ENCODE assay signal across 8 cellular contexts in genomic region chr3:156483961-156484787, GRCh38.
A peak's percentile ranks its signal among the peaks of the same experiment; 100 is the strongest.
DNase-seq lines count a peak whose midpoint lies in the region; TF ChIP-seq lines count a peak whose summit lies in the region.

No MANE protein-coding gene starts in this region.

- H3K4me2 ChIP-seq in GM23248 (ENCODE audit: unreplicated experiment): peak overlapping the region; percentile 79
- peak overlapping the region; percentile 74 for H3K4me2 ChIP-seq in Loucy (ENCODE audit: low read depth, low read length, poor library complexity, severe bottlenecking)

- H2AFZ ChIP-seq in GM23248: peak overlapping the region; percentile 58
- peak overlapping the region; percentile 53 for H2AFZ ChIP-seq in Loucy (ENCODE audit: low read length)

- H3K4me1 ChIP-seq in GM23248 (ENCODE audit: insufficient read depth): peaks cover 30% of the 10 kb centered on the region
- peaks cover 21% of the 10 kb centered on the region for H3K4me1 ChIP-seq in Loucy (ENCODE audit: insufficient read depth, low read length, poor library complexity, severe bottlenecking)
- peaks cover 12% of the 10 kb centered on the region for H3K4me1 ChIP-seq in effector memory CD4-positive, alpha-beta T cell (ENCODE audit: control insufficient read depth, insufficient read depth, low read length, poor library complexity, severe bottlenecking)

- DNase-seq in GM06990 (ENCODE audit: extremely low read depth, insufficient read length) (peak; percentile 65), GM23248 (peak; percentile 71), pulmonary artery endothelial cell (ENCODE audit: low read depth, low spot score) (peak; percentile 46), midbrain (lab: John Stamatoyannopoulos, UW) (no peak), NCI-H345 (lab: John Stamatoyannopoulos, UW) (no peak)
- peak; percentile 14 for DNase-seq in activated CD4-positive, alpha-beta T cell treated with anti-CD3 and anti-CD28 coated beads for 1 hour
- DNase-seq in effector memory CD4-positive, alpha-beta T cell: peak; percentile 17 to 34 (median 19)

- H3K79me2 ChIP-seq in GM23248 (ENCODE audit: insufficient read depth) (no peaks in the 10 kb centered on the region), Loucy (ENCODE audit: insufficient read depth, low read length) (no peaks in the 10 kb centered on the region)

- H4K20me1 ChIP-seq in GM23248 (ENCODE audit: insufficient read depth): no peaks in the 10 kb centered on the region
- no peaks in the 10 kb centered on the region for H4K20me1 ChIP-seq in Loucy (ENCODE audit: insufficient read depth, low read length, poor library complexity, severe bottlenecking)

- H3K27me3 ChIP-seq in GM06990 (replicated peaks; ENCODE audit: control insufficient read depth, insufficient read depth, low read length) (no peaks in the 10 kb centered on the region), GM23248 (replicated peaks; ENCODE audit: insufficient read depth) (no peaks in the 10 kb centered on the region), Loucy (ENCODE audit: insufficient read depth, low read length, poor library complexity, severe bottlenecking) (no peaks in the 10 kb centered on the region)
- H3K27me3 ChIP-seq in effector memory CD4-positive, alpha-beta T cell (replicated peaks; ENCODE audit: control insufficient read depth, insufficient read depth, low read length, poor library complexity, severe bottlenecking): no peaks in the 10 kb centered on the region

- H3K27ac ChIP-seq in GM23248: peak overlapping the region; percentile 81
- peak overlapping the region; percentile 75 for H3K27ac ChIP-seq in effector memory CD4-positive, alpha-beta T cell (ENCODE audit: insufficient read depth, low read length, poor library complexity, severe bottlenecking)

- H3F3A ChIP-seq in GM23248 (ENCODE audit: insufficient read depth) (peaks cover 39% of the 10 kb centered on the region), Loucy (ENCODE audit: low read depth) (no peaks in the 10 kb centered on the region)

- in situ Hi-C loops in GM23248 (cut with MboI): no loop called here

- H3K4me3 ChIP-seq in GM06990 (replicated peaks; ENCODE audit: low read depth, low read length) (peak overlapping the region; percentile 38; the same call in 1 of the 2 replicates), GM23248 (peak overlapping the region; percentile 62), Loucy (ENCODE audit: low read length, poor library complexity, severe bottlenecking) (peak overlapping the region; percentile 67)
- peak overlapping the region; percentile 51 for H3K4me3 ChIP-seq in effector memory CD4-positive, alpha-beta T cell (ENCODE audit: insufficient read depth, low read depth, low read length, poor library complexity, severe bottlenecking)

- 34 to 39% methylated on average over 6 of the region's 6 CpGs for WGBS in GM23248 (ENCODE audit: low coverage in 1 of 2, low lambda C conversion rate in 2 of 2, missing lambda C conversion rate in 2 of 2), 2 experiments

- no peaks in the 10 kb centered on the region for H3K9me3 ChIP-seq in GM23248 (ENCODE audit: low read depth)
- H3K9me3 ChIP-seq in Loucy (ENCODE audit: insufficient read depth, low read depth, low read length): no peaks in the 10 kb centered on the region
- no peaks in the 10 kb centered on the region for H3K9me3 ChIP-seq in effector memory CD4-positive, alpha-beta T cell (ENCODE audit: control insufficient read depth, low read length)

- H3K9me2 ChIP-seq in GM23248 (ENCODE audit: insufficient read depth): no peaks in the 10 kb centered on the region; the same call in 1 of the 2 replicates
- H3K9me2 ChIP-seq in Loucy (replicated peaks; ENCODE audit: low read depth, low read length): no peaks in the 10 kb centered on the region

- peak overlapping the region; percentile 52 for H3K9ac ChIP-seq in GM23248
- H3K9ac ChIP-seq in Loucy (ENCODE audit: low read depth, low read length, poor library complexity, severe bottlenecking): peak overlapping the region; percentile 32

- H3K36me3 ChIP-seq in GM06990 (ENCODE audit: control insufficient read depth, insufficient read depth, low read length): no peaks in the 10 kb centered on the region
- H3K36me3 ChIP-seq in GM23248 (ENCODE audit: low read depth): no peaks in the 10 kb centered on the region
- no peaks in the 10 kb centered on the region for H3K36me3 ChIP-seq in Loucy (ENCODE audit: insufficient read depth, low read length)
- no peaks in the 10 kb centered on the region for H3K36me3 ChIP-seq in effector memory CD4-positive, alpha-beta T cell (ENCODE audit: control insufficient read depth, insufficient read depth, low read length)

- TF ChIP-seq CTCF in GM06990 (IDR thresholded peaks at IDR 0.05; ENCODE audit: insufficient read depth, low read length, poor library complexity, severe bottlenecking): no peak
- no peak for TF ChIP-seq CTCF in Loucy (conservative IDR thresholded peaks at IDR 0.05; ENCODE audit: low read length)

Comparison
In these comparisons a context has a peak if more than half of its experiments do, and no peak if none do; other contexts are left out.
1. DNase-seq: peak in GM06990 (single experiment), GM23248 (single experiment), activated CD4-positive, alpha-beta T cell treated with anti-CD3 and anti-CD28 coated beads for 1 hour (single experiment), effector memory CD4-positive, alpha-beta T cell (3 of 3) and pulmonary artery endothelial cell (single experiment); none in midbrain (single experiment) and NCI-H345 (single experiment).
2. Peak in every context shown above with its lines, with median percentiles within 50 percentile points of each other: H3K4me3 ChIP-seq.